In genomic region chr6:32447932-32448331, GRCh38 we compare ENCODE assay signal across 9 cellular contexts. TPM values are rescaled to one million over a fixed set of nuclear protein-coding genes. Genes with fewer than 3 reads are reported as not detected.
"Had no signal": no experiment of that assay in that cellular context is flagged by ENCODE, and none has a peak within 500 bp of the region (broad histone marks: within the 10 kb centered on the region; RNA-seq: fewer than 3 reads in every experiment).

No MANE protein-coding gene starts in this region.

- H3K4me1 Mint-ChIP-seq: GM23338, H9 had no signal

- H3K27ac Mint-ChIP-seq: GM23338, H9 had no signal

- H3K4me3 ChIP-seq: GM23338 had no signal

- H2AFZ ChIP-seq: GM23338 had no signal

- H3K4me2 ChIP-seq: GM23338 had no signal

- H3K27ac ChIP-seq: HL-60 had no signal

- DNase-seq: H9, HCEC 1CT, KBM-7 had no signal

- ATAC-seq: GM23338, HepG2 had no signal

- H3K4me3 Mint-ChIP-seq: GM23338, H9 had no signal

RNA-seq across cellular contexts. Expression of gene HLA-DRA, which starts 8.2 kb away (rescaled TPM):
- total RNA-seq: HepG2 had no signal
- polyA plus RNA-seq: HepG2 had no signal

RNA-seq across cellular contexts. Expression of gene BTNL2, which starts 41.0 kb away (rescaled TPM):
- total RNA-seq: GM23338, H1, H9, HepG2, HT1080 had no signal
- polyA plus RNA-seq: GM23338, H1, HepG2, IgD-negative memory B cell had no signal
